In the genomic region with DNA sequence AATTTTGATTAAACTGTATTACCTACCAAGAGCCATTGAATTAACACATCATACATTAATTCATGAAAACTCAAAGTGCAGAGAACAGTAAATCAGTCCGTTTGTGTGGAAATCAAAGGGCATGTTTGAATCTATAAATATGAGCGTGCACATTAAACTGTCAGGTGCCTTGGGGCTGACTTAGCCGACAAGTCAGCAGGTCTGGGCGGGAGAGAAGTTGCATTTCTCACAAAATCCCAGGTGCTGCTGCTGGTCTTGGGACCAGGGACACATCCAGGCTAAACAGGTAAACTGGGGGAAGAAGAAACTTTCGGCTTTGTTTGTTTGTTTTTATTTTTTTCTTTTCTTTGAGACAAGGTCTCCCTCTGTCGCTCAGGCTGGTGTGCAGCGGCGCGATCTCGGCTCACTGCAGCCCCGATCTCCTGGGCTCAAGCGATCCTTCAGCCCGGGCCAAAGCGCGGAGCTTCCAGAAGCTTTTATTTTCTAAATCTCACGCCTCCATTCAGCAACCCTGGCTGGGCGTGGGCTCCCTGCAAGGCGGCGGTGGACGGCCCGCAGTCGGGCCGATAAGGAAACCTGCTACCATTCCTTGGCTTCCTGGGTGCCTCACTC, we compare ENCODE assay signal across 8 cellular contexts.
DNase-seq lines count a peak whose midpoint lies in the region; ATAC-seq lines count a peak whose summit lies in the region.

No MANE protein-coding gene starts in this region.

- no peaks in the 10 kb centered on the region for H3K79me2 ChIP-seq in GM23248 (ENCODE audit: insufficient read depth)

- ATAC-seq in esophagus mucosa, result peak; percentile 60
- ATAC-seq in natural killer cell treated with Interleukin-12 subunit alpha and Interleukin-12 subunit beta and Interleukin-15 and Interleukin-18, amount 100 ng/mL, for 72 hours, result peak in 1 of 2 donors; percentile 62

- H3K4me1 ChIP-seq in GM23248 (ENCODE audit: insufficient read depth), result peaks cover 13% of the 10 kb centered on the region

- in situ Hi-C loops in GM23248 (cut with MboI), result no loop called here

- peak overlapping the region; percentile 72 to 89 for H3K27ac Mint-ChIP-seq in natural killer cell treated with Interleukin-12 subunit alpha and Interleukin-12 subunit beta and Interleukin-15 and Interleukin-18, amount 100 ng/mL, for 72 hours

- H3K9me3 Mint-ChIP-seq in natural killer cell treated with Interleukin-12 subunit alpha and Interleukin-12 subunit beta and Interleukin-15 and Interleukin-18, amount 100 ng/mL, for 72 hours, result peaks cover 4% of the 10 kb centered on the region

- H3K9me2 ChIP-seq in GM23248 (ENCODE audit: insufficient read depth), result no peaks in the 10 kb centered on the region

- no peaks in the 10 kb centered on the region for H3K27me3 Mint-ChIP-seq in natural killer cell treated with Interleukin-12 subunit alpha and Interleukin-12 subunit beta and Interleukin-15 and Interleukin-18, amount 100 ng/mL, for 72 hours

- H3K9ac ChIP-seq in GM23248, result peak overlapping the region; percentile 79

- no peaks in the 10 kb centered on the region for H3K27me3 ChIP-seq in GM23248 (replicated peaks; ENCODE audit: insufficient read depth)

- peak overlapping the region; percentile 99 for H3K4me3 ChIP-seq in GM23248
- peak overlapping the region; percentile 76 for H3K4me3 ChIP-seq in Jurkat, Clone E6-1 (ENCODE audit: low read length)

- 1% methylated on average over 23 of the region's 23 CpGs for WGBS in GM23248 (ENCODE audit: low coverage in 1 of 2, low lambda C conversion rate in 2 of 2, missing lambda C conversion rate in 2 of 2), 2 experiments

- peaks cover 10% of the 10 kb centered on the region for H3K36me3 Mint-ChIP-seq in natural killer cell treated with Interleukin-12 subunit alpha and Interleukin-12 subunit beta and Interleukin-15 and Interleukin-18, amount 100 ng/mL, for 72 hours

- peak; percentile 46 for DNase-seq in activated CD4-positive, alpha-beta T cell treated with anti-CD3 and anti-CD28 coated beads for 1 hour
- DNase-seq in activated CD4-positive, alpha-beta T cell treated with anti-CD3 and anti-CD28 coated beads, Interleukin-2, amount 50 U/mL, for 1 hour, result no peak
- DNase-seq in GM23248, result peak; percentile 86
- peak; percentile 44 for DNase-seq in Jurkat, Clone E6-1 (ENCODE audit: low read depth, low spot score)
- DNase-seq in SW480 (ENCODE audit: low spot score), result peak; percentile 68
- DNase-seq in natural killer cell treated with Interleukin-12 subunit alpha and Interleukin-12 subunit beta and Interleukin-15 and Interleukin-18, amount 100 ng/mL, for 72 hours (ENCODE audit: low spot score), result no peak
- no peak for DNase-seq in retina

- no peaks in the 10 kb centered on the region for H3K9me3 ChIP-seq in GM23248 (ENCODE audit: low read depth)

- no peaks in the 10 kb centered on the region for H3K36me3 ChIP-seq in GM23248 (ENCODE audit: low read depth)

- peaks cover 22% of the 10 kb centered on the region for H3F3A ChIP-seq in GM23248 (ENCODE audit: insufficient read depth)

- peak overlapping the region; percentile 87 for H3K4me3 Mint-ChIP-seq in natural killer cell treated with Interleukin-12 subunit alpha and Interleukin-12 subunit beta and Interleukin-15 and Interleukin-18, amount 100 ng/mL, for 72 hours

- H2AFZ ChIP-seq in GM23248, result peak overlapping the region; percentile 97

- peak overlapping the region; percentile 53 for H3K27ac ChIP-seq in GM23248

- no peaks in the 10 kb centered on the region for H4K20me1 ChIP-seq in GM23248 (ENCODE audit: insufficient read depth)

- peak overlapping the region; percentile 96 for H3K4me2 ChIP-seq in GM23248 (ENCODE audit: unreplicated experiment)

- peaks cover 15 to 24% of the 10 kb centered on the region in 2 donors for H3K4me1 Mint-ChIP-seq in natural killer cell treated with Interleukin-12 subunit alpha and Interleukin-12 subunit beta and Interleukin-15 and Interleukin-18, amount 100 ng/mL, for 72 hours (ENCODE audit: low read depth in 2 of 2)

Comparison
In these comparisons a context has a peak if more than half of its experiments do, and no peak if none do; other contexts are left out.
1. DNase-seq: peak in activated CD4-positive, alpha-beta T cell treated with anti-CD3 and anti-CD28 coated beads for 1 hour (single experiment), GM23248 (single experiment), Jurkat, Clone E6-1 (single experiment) and SW480 (single experiment); none in activated CD4-positive, alpha-beta T cell treated with anti-CD3 and anti-CD28 coated beads, Interleukin-2, amount 50 U/mL, for 1 hour (single experiment), natural killer cell treated with Interleukin-12 subunit alpha and Interleukin-12 subunit beta and Interleukin-15 and Interleukin-18, amount 100 ng/mL, for 72 hours (single experiment) and retina (single experiment).